Comparison of ENCODE assay signal across 9 cellular contexts in genomic region chr3:64266065-64266874, GRCh38. TPM values are rescaled to one million over a fixed set of nuclear protein-coding genes. Genes with fewer than 3 reads are reported as not detected.
DNase-seq lines count a peak whose midpoint lies in the region; FAIRE-seq and TF ChIP-seq lines count a peak whose summit lies in the region.
"Had no signal": no experiment of that assay in that cellular context is flagged by ENCODE, and none has a peak within 500 bp of the region (broad histone marks: within the 10 kb centered on the region; RNA-seq: fewer than 3 reads in every experiment).

No MANE protein-coding gene starts in this region.

- H3K36me3 Mint-ChIP-seq in activated naive CD8-positive, alpha-beta T cell treated with anti-CD3 and anti-CD28 coated beads for 36 hours: no peaks in the 10 kb centered on the region

- no peak for FAIRE-seq in GM12891 (lab: Jason Lieb, UNC)

- DNase-seq in H4 (ENCODE audit: low spot score) (peak; percentile 61), astrocyte of the hippocampus (ENCODE audit: low read depth, low spot score) (peak; percentile 84), hepatic stellate cell (ENCODE audit: low spot score) (peak; percentile 60), SHP77 treated with DMSO at 0.1 percent for 48 hours (lab: John Stamatoyannopoulos, UW) (no peak), GM12891 (ENCODE audit: insufficient read length, low spot score) (no peak)
- DNase-seq in activated CD4-positive, alpha-beta T cell treated with anti-CD3 and anti-CD28 coated beads, Interleukin-2, amount 50 U/mL, for 48 hours: no peak
- no peak for DNase-seq in activated naive CD8-positive, alpha-beta T cell treated with anti-CD3 and anti-CD28 coated beads for 36 hours
- DNase-seq: activated T-cell treated with anti-CD3 and anti-CD28 coated beads, Interleukin-2, amount 50 U/mL, for 4 hours had no signal

- peaks cover 51% of the 10 kb centered on the region for H3K27me3 Mint-ChIP-seq in activated naive CD8-positive, alpha-beta T cell treated with anti-CD3 and anti-CD28 coated beads for 36 hours

- no peaks in the 10 kb centered on the region for H3K4me1 Mint-ChIP-seq in activated naive CD8-positive, alpha-beta T cell treated with anti-CD3 and anti-CD28 coated beads for 36 hours

- no peaks in the 10 kb centered on the region for H3K9me3 Mint-ChIP-seq in activated naive CD8-positive, alpha-beta T cell treated with anti-CD3 and anti-CD28 coated beads for 36 hours
- H3K9me3 Mint-ChIP-seq: activated T-cell treated with anti-CD3 and anti-CD28 coated beads, Interleukin-2, amount 50 U/mL, for 4 hours had no signal

- H3K4me3 ChIP-seq in skeletal muscle satellite cell (ENCODE audit: low read length): peak overlapping the region; percentile 80

- peak overlapping the region; percentile 85 for H3K9ac ChIP-seq in skeletal muscle satellite cell (ENCODE audit: low read depth, low read length)

- H3K9me3 ChIP-seq in skeletal muscle satellite cell (replicated peaks; ENCODE audit: low read length): no peaks in the 10 kb centered on the region

- no peak overlapping the region for H3K4me3 Mint-ChIP-seq in activated naive CD8-positive, alpha-beta T cell treated with anti-CD3 and anti-CD28 coated beads for 36 hours
- H3K4me3 Mint-ChIP-seq: activated T-cell treated with anti-CD3 and anti-CD28 coated beads, Interleukin-2, amount 50 U/mL, for 4 hours had no signal

- no peak overlapping the region for H3K27ac Mint-ChIP-seq in activated naive CD8-positive, alpha-beta T cell treated with anti-CD3 and anti-CD28 coated beads for 36 hours

- no peak for TF ChIP-seq POLR2A in GM12891 (IDR thresholded peaks at IDR 0.05; ENCODE audit: low read depth, low read length)

- peak overlapping the region; percentile 88 for H3K4me2 ChIP-seq in skeletal muscle satellite cell (ENCODE audit: low read length)

- H3K4me1 ChIP-seq in skeletal muscle satellite cell (ENCODE audit: control insufficient read depth, insufficient read depth, low read length): peaks cover 38% of the 10 kb centered on the region

- no peaks in the 10 kb centered on the region for H3K27me3 ChIP-seq in skeletal muscle satellite cell (ENCODE audit: control insufficient read depth, insufficient read depth, low read length)

- H3K36me3 ChIP-seq in skeletal muscle satellite cell (ENCODE audit: insufficient read depth, low read length): no peaks in the 10 kb centered on the region

TF ChIP-seq in GM12891, 5 proteins besides CTCF, POLR2A, EP300 and RAD21:
- no peak for TF ChIP-seq PAX5 (IDR thresholded peaks at IDR 0.05; ENCODE audit: insufficient read depth, low read length, severe bottlenecking)
- TF ChIP-seq POU2F2 (IDR thresholded peaks at IDR 0.05; ENCODE audit: low read depth, low read length): no peak
- no peak for TF ChIP-seq SPI1 (IDR thresholded peaks at IDR 0.05; ENCODE audit: low read depth, low read length)
- TF ChIP-seq TAF1 (IDR thresholded peaks at IDR 0.05; ENCODE audit: low read depth, low read length): no peak
- no peak for TF ChIP-seq POLR2AphosphoS5 (IDR thresholded peaks at IDR 0.05; ENCODE audit: low read depth, low read length)

RNA-seq across cellular contexts. Expression of gene PRICKLE2, which starts 41.0 kb away (rescaled TPM):
- 2.5 and 3.1 TPM in 2 replicates for total RNA-seq in H4 (2014; rRNA removed; shearing (Covaris generic))
- total RNA-seq in skeletal muscle satellite cell (2012; rRNA removed): 26.0 and 26.4 TPM in 2 replicates
- total RNA-seq in activated naive CD8-positive, alpha-beta T cell treated with anti-CD3 and anti-CD28 coated beads for 36 hours: not detected
- 0.36 TPM for polyA plus RNA-seq in GM12891 (2012; ENCODE audit: low read depth, missing spikeins)
- total RNA-seq: activated T-cell treated with anti-CD3 and anti-CD28 coated beads, Interleukin-2, amount 50 U/mL, for 4 hours had no signal

Comparison
In these comparisons a context has a peak if more than half of its experiments do, and no peak if none do; other contexts are left out.
1. DNase-seq: peak in H4 (single experiment), astrocyte of the hippocampus (single experiment) and hepatic stellate cell (single experiment); none in SHP77 treated with DMSO at 0.1 percent for 48 hours (single experiment), activated CD4-positive, alpha-beta T cell treated with anti-CD3 and anti-CD28 coated beads, Interleukin-2, amount 50 U/mL, for 48 hours (0 of 2), activated naive CD8-positive, alpha-beta T cell treated with anti-CD3 and anti-CD28 coated beads for 36 hours (single experiment) and GM12891 (single experiment).